In the genomic region with DNA sequence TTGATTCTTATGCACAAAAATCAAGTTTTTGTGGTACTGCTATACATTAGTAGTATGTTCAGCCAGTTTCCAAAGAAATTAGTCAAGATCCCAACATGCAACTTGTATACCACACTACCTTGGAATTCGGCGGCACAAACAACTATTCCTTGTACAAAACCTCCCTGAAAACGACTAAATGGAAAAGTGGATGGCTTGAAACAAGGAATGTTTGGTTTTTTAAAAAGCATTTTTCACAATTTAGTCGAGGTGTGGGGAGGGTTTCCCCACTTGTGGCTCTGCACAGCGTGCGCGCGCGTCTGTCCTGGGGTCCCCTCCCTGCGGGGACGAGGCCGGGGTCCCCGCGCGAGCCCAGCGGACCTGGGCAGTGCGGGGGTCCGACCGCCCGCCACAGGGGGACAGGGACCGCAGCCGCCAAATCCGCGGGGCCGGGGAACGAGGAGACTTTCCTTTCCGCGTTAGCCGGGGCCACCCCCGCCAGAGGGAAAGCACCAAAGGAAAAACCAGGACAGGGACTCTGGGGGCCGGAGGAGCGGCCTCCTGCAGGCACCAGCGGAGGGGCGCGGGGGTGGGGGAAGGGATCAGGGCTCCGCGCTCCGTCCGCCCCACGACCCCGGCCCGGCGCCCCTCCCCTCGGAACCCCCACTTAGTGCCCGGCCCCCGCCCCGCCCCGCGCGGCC, we compare ENCODE assay signal across 1 cellular context.
TF ChIP-seq lines count a peak whose summit lies in the region.

No MANE protein-coding gene starts in this region.

TF ChIP-seq in HepG2, 621 proteins besides CTCF, POLR2A, EP300 and RAD21 (continued from another document and continues in another):
- TF ChIP-seq, protein P1, sequence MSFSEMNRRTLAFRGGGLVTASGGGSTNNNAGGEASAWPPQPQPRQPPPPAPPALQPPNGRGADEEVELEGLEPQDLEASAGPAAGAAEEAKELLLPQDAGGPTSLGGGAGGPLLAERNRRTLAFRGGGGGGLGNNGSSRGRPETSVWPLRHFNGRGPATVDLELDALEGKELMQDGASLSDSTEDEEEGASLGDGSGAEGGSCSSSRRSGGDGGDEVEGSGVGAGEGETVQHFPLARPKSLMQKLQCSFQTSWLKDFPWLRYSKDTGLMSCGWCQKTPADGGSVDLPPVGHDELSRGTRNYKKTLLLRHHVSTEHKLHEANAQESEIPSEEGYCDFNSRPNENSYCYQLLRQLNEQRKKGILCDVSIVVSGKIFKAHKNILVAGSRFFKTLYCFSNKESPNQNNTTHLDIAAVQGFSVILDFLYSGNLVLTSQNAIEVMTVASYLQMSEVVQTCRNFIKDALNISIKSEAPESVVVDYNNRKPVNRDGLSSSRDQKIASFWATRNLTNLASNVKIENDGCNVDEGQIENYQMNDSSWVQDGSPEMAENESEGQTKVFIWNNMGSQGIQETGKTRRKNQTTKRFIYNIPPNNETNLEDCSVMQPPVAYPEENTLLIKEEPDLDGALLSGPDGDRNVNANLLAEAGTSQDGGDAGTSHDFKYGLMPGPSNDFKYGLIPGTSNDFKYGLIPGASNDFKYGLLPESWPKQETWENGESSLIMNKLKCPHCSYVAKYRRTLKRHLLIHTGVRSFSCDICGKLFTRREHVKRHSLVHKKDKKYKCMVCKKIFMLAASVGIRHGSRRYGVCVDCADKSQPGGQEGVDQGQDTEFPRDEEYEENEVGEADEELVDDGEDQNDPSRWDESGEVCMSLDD (CRISPR knock-in tag; IDR thresholded peaks at IDR 0.05; ENCODE audit: borderline replicate concordance), result peak; percentile 42; the same call in 1 of the 2 replicates
- TF ChIP-seq ZNF263 (CRISPR knock-in tag; IDR thresholded peaks at IDR 0.05) (no peak), GATA4 (IDR thresholded peaks at IDR 0.05; ENCODE audit: borderline replicate concordance, low read depth) (no peak), ZNF224 (CRISPR knock-in tag; IDR thresholded peaks at IDR 0.05) (no peak), ATF2 (CRISPR knock-in tag; IDR thresholded peaks at IDR 0.05) (no peak), ZNF562 (CRISPR knock-in tag; IDR thresholded peaks at IDR 0.05; ENCODE audit: borderline replicate concordance) (no peak), KDM5A (IDR thresholded peaks at IDR 0.05; ENCODE audit: borderline replicate concordance, low read length) (no peak), ZNF33B (CRISPR knock-in tag; IDR thresholded peaks at IDR 0.05) (0 out of 2 replicates have a peak, but pooled peaks have one; percentile 25), CREBL2 (CRISPR knock-in tag; IDR thresholded peaks at IDR 0.05; ENCODE audit: borderline replicate concordance) (0 out of 2 replicates have a peak, but pooled peaks have one; percentile 51), ZKSCAN5 (CRISPR knock-in tag; IDR thresholded peaks at IDR 0.05) (no peak), ZNF121 (CRISPR knock-in tag; IDR thresholded peaks at IDR 0.05) (no peak), NAIF1 (CRISPR knock-in tag; IDR thresholded peaks at IDR 0.05; ENCODE audit: borderline replicate concordance) (no peak), ZBTB7A (CRISPR knock-in tag; IDR thresholded peaks at IDR 0.05) (0 out of 2 replicates have a peak, but pooled peaks have one; percentile 45), NFKB2 (CRISPR knock-in tag; IDR thresholded peaks at IDR 0.05; ENCODE audit: borderline replicate concordance) (no peak), ZNF567 (CRISPR knock-in tag; IDR thresholded peaks at IDR 0.05; ENCODE audit: borderline replicate concordance) (no peak), ZNF468 (CRISPR knock-in tag; IDR thresholded peaks at IDR 0.05) (no peak), ZBTB43 (CRISPR knock-in tag; conservative IDR thresholded peaks at IDR 0.05) (no peak), NONO (IDR thresholded peaks at IDR 0.05) (no peak), NONO (CRISPR knock-in tag; conservative IDR thresholded peaks at IDR 0.05) (0 out of 2 replicates have a peak, but pooled peaks have one; percentile 24), ZNF207 (IDR thresholded peaks at IDR 0.05; ENCODE audit: borderline replicate concordance) (no peak), ZBTB38 (CRISPR knock-in tag; IDR thresholded peaks at IDR 0.05) (no peak), ZNF615 (CRISPR knock-in tag; IDR thresholded peaks at IDR 0.05; ENCODE audit: borderline replicate concordance) (no peak), ATF3 (CRISPR knock-in tag; IDR thresholded peaks at IDR 0.05) (no peak), ZNF430 (CRISPR knock-in tag; IDR thresholded peaks at IDR 0.05) (no peak), ELF1 (CRISPR knock-in tag; IDR thresholded peaks at IDR 0.05) (no peak), ZSCAN9 (CRISPR knock-in tag; IDR thresholded peaks at IDR 0.05; ENCODE audit: borderline replicate concordance) (no peak), HNRNPK (IDR thresholded peaks at IDR 0.05; ENCODE audit: low read depth, low read length, poor library complexity, severe bottlenecking) (peak; percentile 13), ZNF441 (CRISPR knock-in tag; IDR thresholded peaks at IDR 0.05; ENCODE audit: borderline replicate concordance) (no peak), MYC (CRISPR knock-in tag; IDR thresholded peaks at IDR 0.05; ENCODE audit: borderline replicate concordance) (0 out of 2 replicates have a peak, but pooled peaks have one; percentile 7), HMG20B (CRISPR knock-in tag; conservative IDR thresholded peaks at IDR 0.05) (no peak), ZMAT5 (CRISPR knock-in tag; IDR thresholded peaks at IDR 0.05; ENCODE audit: borderline replicate concordance, low read depth) (no peak), CENPBD1 (CRISPR knock-in tag; IDR thresholded peaks at IDR 0.05; ENCODE audit: borderline replicate concordance, low read depth) (no peak), SRSF9 (IDR thresholded peaks at IDR 0.05; ENCODE audit: borderline replicate concordance, insufficient read depth, low read depth, low read length, poor library complexity, severe bottlenecking) (no peak), ZNF777 (CRISPR knock-in tag; IDR thresholded peaks at IDR 0.05) (no peak), U2AF1 (optimal IDR thresholded peaks at IDR 0.05; ENCODE audit: low read depth, low read length) (no peak), ZNF136 (CRISPR knock-in tag; IDR thresholded peaks at IDR 0.05; ENCODE audit: low read depth) (no peak)
- TF ChIP-seq, protein P2, sequence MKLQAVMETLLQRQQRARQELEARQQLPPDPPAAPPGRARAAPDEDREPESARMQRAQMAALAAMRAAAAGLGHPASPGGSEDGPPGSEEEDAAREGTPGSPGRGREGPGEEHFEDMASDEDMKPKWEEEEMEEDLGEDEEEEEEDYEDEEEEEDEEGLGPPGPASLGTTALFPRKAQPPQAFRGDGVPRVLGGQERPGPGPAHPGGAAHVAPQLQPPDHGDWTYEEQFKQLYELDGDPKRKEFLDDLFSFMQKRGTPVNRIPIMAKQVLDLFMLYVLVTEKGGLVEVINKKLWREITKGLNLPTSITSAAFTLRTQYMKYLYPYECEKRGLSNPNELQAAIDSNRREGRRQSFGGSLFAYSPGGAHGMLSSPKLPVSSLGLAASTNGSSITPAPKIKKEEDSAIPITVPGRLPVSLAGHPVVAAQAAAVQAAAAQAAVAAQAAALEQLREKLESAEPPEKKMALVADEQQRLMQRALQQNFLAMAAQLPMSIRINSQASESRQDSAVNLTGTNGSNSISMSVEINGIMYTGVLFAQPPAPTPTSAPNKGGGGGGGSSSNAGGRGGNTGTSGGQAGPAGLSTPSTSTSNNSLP (IDR thresholded peaks at IDR 0.05; ENCODE audit: low read depth, low read length), result no peak
- TF ChIP-seq, protein P3, sequence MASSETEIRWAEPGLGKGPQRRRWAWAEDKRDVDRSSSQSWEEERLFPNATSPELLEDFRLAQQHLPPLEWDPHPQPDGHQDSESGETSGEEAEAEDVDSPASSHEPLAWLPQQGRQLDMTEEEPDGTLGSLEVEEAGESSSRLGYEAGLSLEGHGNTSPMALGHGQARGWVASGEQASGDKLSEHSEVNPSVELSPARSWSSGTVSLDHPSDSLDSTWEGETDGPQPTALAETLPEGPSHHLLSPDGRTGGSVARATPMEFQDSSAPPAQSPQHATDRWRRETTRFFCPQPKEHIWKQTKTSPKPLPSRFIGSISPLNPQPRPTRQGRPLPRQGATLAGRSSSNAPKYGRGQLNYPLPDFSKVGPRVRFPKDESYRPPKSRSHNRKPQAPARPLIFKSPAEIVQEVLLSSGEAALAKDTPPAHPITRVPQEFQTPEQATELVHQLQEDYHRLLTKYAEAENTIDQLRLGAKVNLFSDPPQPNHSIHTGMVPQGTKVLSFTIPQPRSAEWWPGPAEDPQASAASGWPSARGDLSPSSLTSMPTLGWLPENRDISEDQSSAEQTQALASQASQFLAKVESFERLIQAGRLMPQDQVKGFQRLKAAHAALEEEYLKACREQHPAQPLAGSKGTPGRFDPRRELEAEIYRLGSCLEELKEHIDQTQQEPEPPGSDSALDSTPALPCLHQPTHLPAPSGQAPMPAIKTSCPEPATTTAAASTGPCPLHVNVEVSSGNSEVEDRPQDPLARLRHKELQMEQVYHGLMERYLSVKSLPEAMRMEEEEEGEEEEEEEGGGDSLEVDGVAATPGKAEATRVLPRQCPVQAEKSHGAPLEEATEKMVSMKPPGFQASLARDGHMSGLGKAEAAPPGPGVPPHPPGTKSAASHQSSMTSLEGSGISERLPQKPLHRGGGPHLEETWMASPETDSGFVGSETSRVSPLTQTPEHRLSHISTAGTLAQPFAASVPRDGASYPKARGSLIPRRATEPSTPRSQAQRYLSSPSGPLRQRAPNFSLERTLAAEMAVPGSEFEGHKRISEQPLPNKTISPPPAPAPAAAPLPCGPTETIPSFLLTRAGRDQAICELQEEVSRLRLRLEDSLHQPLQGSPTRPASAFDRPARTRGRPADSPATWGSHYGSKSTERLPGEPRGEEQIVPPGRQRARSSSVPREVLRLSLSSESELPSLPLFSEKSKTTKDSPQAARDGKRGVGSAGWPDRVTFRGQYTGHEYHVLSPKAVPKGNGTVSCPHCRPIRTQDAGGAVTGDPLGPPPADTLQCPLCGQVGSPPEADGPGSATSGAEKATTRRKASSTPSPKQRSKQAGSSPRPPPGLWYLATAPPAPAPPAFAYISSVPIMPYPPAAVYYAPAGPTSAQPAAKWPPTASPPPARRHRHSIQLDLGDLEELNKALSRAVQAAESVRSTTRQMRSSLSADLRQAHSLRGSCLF (CRISPR knock-in tag; IDR thresholded peaks at IDR 0.05; ENCODE audit: borderline replicate concordance), result no peak
- TF ChIP-seq, protein P4, sequence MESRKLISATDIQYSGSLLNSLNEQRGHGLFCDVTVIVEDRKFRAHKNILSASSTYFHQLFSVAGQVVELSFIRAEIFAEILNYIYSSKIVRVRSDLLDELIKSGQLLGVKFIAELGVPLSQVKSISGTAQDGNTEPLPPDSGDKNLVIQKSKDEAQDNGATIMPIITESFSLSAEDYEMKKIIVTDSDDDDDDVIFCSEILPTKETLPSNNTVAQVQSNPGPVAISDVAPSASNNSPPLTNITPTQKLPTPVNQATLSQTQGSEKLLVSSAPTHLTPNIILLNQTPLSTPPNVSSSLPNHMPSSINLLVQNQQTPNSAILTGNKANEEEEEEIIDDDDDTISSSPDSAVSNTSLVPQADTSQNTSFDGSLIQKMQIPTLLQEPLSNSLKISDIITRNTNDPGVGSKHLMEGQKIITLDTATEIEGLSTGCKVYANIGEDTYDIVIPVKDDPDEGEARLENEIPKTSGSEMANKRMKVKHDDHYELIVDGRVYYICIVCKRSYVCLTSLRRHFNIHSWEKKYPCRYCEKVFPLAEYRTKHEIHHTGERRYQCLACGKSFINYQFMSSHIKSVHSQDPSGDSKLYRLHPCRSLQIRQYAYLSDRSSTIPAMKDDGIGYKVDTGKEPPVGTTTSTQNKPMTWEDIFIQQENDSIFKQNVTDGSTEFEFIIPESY (CRISPR knock-in tag; IDR thresholded peaks at IDR 0.05), result no peak
- TF ChIP-seq, protein P5, sequence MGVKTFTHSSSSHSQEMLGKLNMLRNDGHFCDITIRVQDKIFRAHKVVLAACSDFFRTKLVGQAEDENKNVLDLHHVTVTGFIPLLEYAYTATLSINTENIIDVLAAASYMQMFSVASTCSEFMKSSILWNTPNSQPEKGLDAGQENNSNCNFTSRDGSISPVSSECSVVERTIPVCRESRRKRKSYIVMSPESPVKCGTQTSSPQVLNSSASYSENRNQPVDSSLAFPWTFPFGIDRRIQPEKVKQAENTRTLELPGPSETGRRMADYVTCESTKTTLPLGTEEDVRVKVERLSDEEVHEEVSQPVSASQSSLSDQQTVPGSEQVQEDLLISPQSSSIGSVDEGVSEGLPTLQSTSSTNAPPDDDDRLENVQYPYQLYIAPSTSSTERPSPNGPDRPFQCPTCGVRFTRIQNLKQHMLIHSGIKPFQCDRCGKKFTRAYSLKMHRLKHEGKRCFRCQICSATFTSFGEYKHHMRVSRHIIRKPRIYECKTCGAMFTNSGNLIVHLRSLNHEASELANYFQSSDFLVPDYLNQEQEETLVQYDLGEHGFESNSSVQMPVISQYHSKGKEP (CRISPR knock-in tag; IDR thresholded peaks at IDR 0.05), result no peak
- TF ChIP-seq, protein P6, sequence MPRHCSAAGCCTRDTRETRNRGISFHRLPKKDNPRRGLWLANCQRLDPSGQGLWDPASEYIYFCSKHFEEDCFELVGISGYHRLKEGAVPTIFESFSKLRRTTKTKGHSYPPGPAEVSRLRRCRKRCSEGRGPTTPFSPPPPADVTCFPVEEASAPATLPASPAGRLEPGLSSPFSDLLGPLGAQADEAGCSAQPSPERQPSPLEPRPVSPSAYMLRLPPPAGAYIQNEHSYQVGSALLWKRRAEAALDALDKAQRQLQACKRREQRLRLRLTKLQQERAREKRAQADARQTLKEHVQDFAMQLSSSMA (CRISPR knock-in tag; IDR thresholded peaks at IDR 0.05), result no peak
